In genomic region chr17:63516910-63517824, GRCh38 we compare ENCODE assay signal across 10 cellular contexts. TPM values are rescaled to one million over a fixed set of nuclear protein-coding genes. Genes with fewer than 3 reads are reported as not detected.
A peak's percentile ranks its signal among the peaks of the same experiment; 100 is the strongest.
DNase-seq lines count a peak whose midpoint lies in the region; ATAC-seq and TF ChIP-seq lines count a peak whose summit lies in the region.
"Had no signal": no experiment of that assay in that cellular context is flagged by ENCODE, and none has a peak within 500 bp of the region (broad histone marks: within the 10 kb centered on the region; RNA-seq: fewer than 3 reads in every experiment).

No MANE protein-coding gene starts in this region.

- H3K4me3 ChIP-seq in mesodermal cell (ENCODE audit: extremely low read depth, insufficient read depth, low read length, poor library complexity, severe bottlenecking) (no peak overlapping the region), vagina (no peak overlapping the region)

- H3K4me3 Mint-ChIP-seq in activated T-cell treated with anti-CD3 and anti-CD28 coated beads, Interleukin-2, amount 50 U/mL, for 72 hours, result peak overlapping the region in 1 of 2 donors; percentile 41
- H3K4me3 Mint-ChIP-seq in activated T-helper 2 cell treated with anti-CD3 and anti-CD28 coated beads, Interferon-gamma antibody, Interleukin-2, Interleukin-4, amounts not matched to agents 10 μg/mL and 5 μg/mL and 100 μg/mL, durations not matched to agents 14 hours and 24 hours and 36 hours (ENCODE audit: low read depth), result no peak overlapping the region
- H3K4me3 Mint-ChIP-seq: neural crest cell had no signal

- H3K27me3 Mint-ChIP-seq in activated T-cell treated with anti-CD3 and anti-CD28 coated beads, Interleukin-2, amount 50 U/mL, for 72 hours (ENCODE audit: low read depth), result peaks cover 21% of the 10 kb centered on the region
- peaks cover 16% of the 10 kb centered on the region for H3K27me3 Mint-ChIP-seq in activated T-helper 2 cell treated with anti-CD3 and anti-CD28 coated beads, Interferon-gamma antibody, Interleukin-2, Interleukin-4, amounts not matched to agents 10 μg/mL and 5 μg/mL and 100 μg/mL, durations not matched to agents 14 hours and 24 hours and 36 hours (ENCODE audit: low read depth)

- peak; percentile 71 for DNase-seq in Caki2 (ENCODE audit: low read depth)
- peak; percentile 68 for DNase-seq in HCEC 1CT
- DNase-seq in activated T-cell treated with anti-CD3 and anti-CD28 coated beads, Interleukin-2, amount 50 U/mL, for 72 hours, result peak; percentile 70
- no peak for DNase-seq in vagina (ENCODE audit: extremely low spot score in 2 of 2)
- DNase-seq in activated T-helper 2 cell treated with anti-CD3 and anti-CD28 coated beads, Interferon-gamma antibody, Interleukin-2, Interleukin-4, amounts not matched to agents 10 μg/mL and 5 μg/mL and 100 μg/mL, durations not matched to agents 14 hours and 24 hours and 36 hours (ENCODE audit: low spot score), result no peak
- no peak for DNase-seq in NCI-H146 treated with DMSO at 0.1 percent for 48 hours (lab: John Stamatoyannopoulos, UW; ENCODE audit: unreplicated experiment)

- H3K36me3 Mint-ChIP-seq in activated T-cell treated with anti-CD3 and anti-CD28 coated beads, Interleukin-2, amount 50 U/mL, for 72 hours (ENCODE audit: insufficient read depth in 2 of 2), result no peaks in the 10 kb centered on the region
- no peaks in the 10 kb centered on the region for H3K36me3 Mint-ChIP-seq in activated T-helper 2 cell treated with anti-CD3 and anti-CD28 coated beads, Interferon-gamma antibody, Interleukin-2, Interleukin-4, amounts not matched to agents 10 μg/mL and 5 μg/mL and 100 μg/mL, durations not matched to agents 14 hours and 24 hours and 36 hours (ENCODE audit: low read depth)

- no peak for TF ChIP-seq POLR2A in vagina (IDR thresholded peaks at IDR 0.05)

- no peaks in the 10 kb centered on the region for H3K27me3 ChIP-seq in vagina

- WGBS in mesodermal cell (ENCODE audit: insufficient coverage in 2 of 2), 2 experiments, result 84 to 89% methylated on average over 5 to 6 of the region's 6 CpGs

- H3K4me1 ChIP-seq in mesodermal cell (ENCODE audit: control insufficient read depth, insufficient read depth, low read length, poor library complexity, severe bottlenecking), result peaks cover 9% of the 10 kb centered on the region
- H3K4me1 ChIP-seq in vagina, result no peaks in the 10 kb centered on the region

- H3K4me1 Mint-ChIP-seq in activated T-cell treated with anti-CD3 and anti-CD28 coated beads, Interleukin-2, amount 50 U/mL, for 72 hours (ENCODE audit: low read depth), result peaks cover 24% of the 10 kb centered on the region
- H3K4me1 Mint-ChIP-seq in activated T-helper 2 cell treated with anti-CD3 and anti-CD28 coated beads, Interferon-gamma antibody, Interleukin-2, Interleukin-4, amounts not matched to agents 10 μg/mL and 5 μg/mL and 100 μg/mL, durations not matched to agents 14 hours and 24 hours and 36 hours (ENCODE audit: low read depth), result peaks cover 8% of the 10 kb centered on the region
- H3K4me1 Mint-ChIP-seq: neural crest cell had no signal

- peak overlapping the region; percentile 64 for H3K27ac Mint-ChIP-seq in activated T-cell treated with anti-CD3 and anti-CD28 coated beads, Interleukin-2, amount 50 U/mL, for 72 hours
- no peak overlapping the region for H3K27ac Mint-ChIP-seq in activated T-helper 2 cell treated with anti-CD3 and anti-CD28 coated beads, Interferon-gamma antibody, Interleukin-2, Interleukin-4, amounts not matched to agents 10 μg/mL and 5 μg/mL and 100 μg/mL, durations not matched to agents 14 hours and 24 hours and 36 hours

- in situ Hi-C loops in Caki2 (cut with HindIII; ENCODE audit: low pct_unique_long_range_greater_than_20kb, low sequenced_read_pairs), result no loop called here

- TF ChIP-seq CTCF in vagina (IDR thresholded peaks at IDR 0.05), result no peak

- no peaks in the 10 kb centered on the region for H3K9me3 Mint-ChIP-seq in activated T-cell treated with anti-CD3 and anti-CD28 coated beads, Interleukin-2, amount 50 U/mL, for 72 hours
- no peaks in the 10 kb centered on the region for H3K9me3 Mint-ChIP-seq in activated T-helper 2 cell treated with anti-CD3 and anti-CD28 coated beads, Interferon-gamma antibody, Interleukin-2, Interleukin-4, amounts not matched to agents 10 μg/mL and 5 μg/mL and 100 μg/mL, durations not matched to agents 14 hours and 24 hours and 36 hours
- H3K9me3 Mint-ChIP-seq: neural crest cell had no signal

- H3K36me3 ChIP-seq in mesodermal cell (ENCODE audit: control insufficient read depth, insufficient read depth, low read length), result no peaks in the 10 kb centered on the region
- H3K36me3 ChIP-seq in vagina, result no peaks in the 10 kb centered on the region

- ATAC-seq in activated T-cell treated with anti-CD3 and anti-CD28 coated beads, Interleukin-2, amount 50 U/mL, for 72 hours (replicated peaks in 1 of 2), result peak; percentile 93 to 94
- no peak for ATAC-seq in GM18519 (IDR thresholded peaks at IDR 0.05; ENCODE audit: low FRiP score, unreplicated experiment)

- H3K27ac ChIP-seq in mesodermal cell (ENCODE audit: low read depth, low read length, severe bottlenecking), result peak overlapping the region; percentile 10
- no peak overlapping the region for H3K27ac ChIP-seq in vagina

- no peaks in the 10 kb centered on the region for H3K9me3 ChIP-seq in mesodermal cell (ENCODE audit: control insufficient read depth, low read length)
- H3K9me3 ChIP-seq in vagina, result no peaks in the 10 kb centered on the region

- intact Hi-C loops in vagina (cut with DNase I), result no loop called here
- intact Hi-C loops in activated T-helper 2 cell treated with anti-CD3 and anti-CD28 coated beads, Interferon-gamma antibody, Interleukin-2, Interleukin-4, amounts not matched to agents 10 μg/mL and 5 μg/mL and 100 μg/mL, durations not matched to agents 14 hours and 24 hours and 36 hours (cut with micrococcal nuclease), result no loop called here

RNA-seq across cellular contexts. Expression of gene KCNH6, which starts 6.0 kb away (rescaled TPM):
- 0.09 TPM in 1 of 2 replicates, not detected in the other for total RNA-seq in Caki2 (2014; rRNA removed; shearing (Covaris generic); ENCODE audit: low replicate concordance)
- not detected for total RNA-seq in activated T-cell treated with anti-CD3 and anti-CD28 coated beads, Interleukin-2, amount 50 U/mL, for 72 hours
- 0.77 TPM for polyA plus RNA-seq in mesodermal cell (2013, experiment 1 of 2)
- 0.46 TPM for polyA plus RNA-seq in mesodermal cell (2013, experiment 2 of 2)
- total RNA-seq in vagina, result not detected
- total RNA-seq in activated T-helper 2 cell treated with anti-CD3 and anti-CD28 coated beads, Interferon-gamma antibody, Interleukin-2, Interleukin-4, amounts not matched to agents 10 μg/mL and 5 μg/mL and 100 μg/mL, durations not matched to agents 14 hours and 24 hours and 36 hours, result not detected in 2 replicates
- total RNA-seq: activated CD8-positive, alpha-beta memory T cell treated with anti-CD3 and anti-CD28 coated beads for 36 hours had no signal

RNA-seq across cellular contexts. Expression of gene DCAF7, which starts 33.1 kb away (rescaled TPM):
- 9.8 and 14.8 TPM in 2 replicates for total RNA-seq in Caki2 (2014; rRNA removed; shearing (Covaris generic); ENCODE audit: low replicate concordance)
- total RNA-seq in activated T-cell treated with anti-CD3 and anti-CD28 coated beads, Interleukin-2, amount 50 U/mL, for 72 hours, result 100 to 1,000 TPM; 124 to 126 TPM
- 77.3 TPM for polyA plus RNA-seq in mesodermal cell (2013, experiment 1 of 2)
- 69.2 TPM for polyA plus RNA-seq in mesodermal cell (2013, experiment 2 of 2)
- total RNA-seq in vagina, result 34.1 TPM
- total RNA-seq in activated T-helper 2 cell treated with anti-CD3 and anti-CD28 coated beads, Interferon-gamma antibody, Interleukin-2, Interleukin-4, amounts not matched to agents 10 μg/mL and 5 μg/mL and 100 μg/mL, durations not matched to agents 14 hours and 24 hours and 36 hours, result 118 and 119 TPM in 2 replicates

RNA-seq across cellular contexts. Expression of gene ACE, which starts 40.3 kb away (rescaled TPM):
- total RNA-seq in Caki2 (2014; rRNA removed; shearing (Covaris generic); ENCODE audit: low replicate concordance), result not detected in 2 replicates
- total RNA-seq in activated T-cell treated with anti-CD3 and anti-CD28 coated beads, Interleukin-2, amount 50 U/mL, for 72 hours, result 1 to 10 TPM in 1 of 2 donors, under 1 TPM in 1; 0.58 to 2.5 TPM
- 12.6 TPM for polyA plus RNA-seq in mesodermal cell (2013, experiment 1 of 2)
- 9.2 TPM for polyA plus RNA-seq in mesodermal cell (2013, experiment 2 of 2)
- 9.6 TPM for total RNA-seq in vagina
- total RNA-seq in activated T-helper 2 cell treated with anti-CD3 and anti-CD28 coated beads, Interferon-gamma antibody, Interleukin-2, Interleukin-4, amounts not matched to agents 10 μg/mL and 5 μg/mL and 100 μg/mL, durations not matched to agents 14 hours and 24 hours and 36 hours, result not detected in 2 replicates

Comparison
In these comparisons a context has a peak if more than half of its experiments do, and no peak if none do; other contexts are left out.
1. DNase-seq: peak in Caki2 (single experiment), HCEC 1CT (single experiment) and activated T-cell treated with anti-CD3 and anti-CD28 coated beads, Interleukin-2, amount 50 U/mL, for 72 hours (2 of 2); none in vagina (0 of 2), activated T-helper 2 cell treated with anti-CD3 and anti-CD28 coated beads, Interferon-gamma antibody, Interleukin-2, Interleukin-4, amounts not matched to agents 10 μg/mL and 5 μg/mL and 100 μg/mL, durations not matched to agents 14 hours and 24 hours and 36 hours (single experiment) and NCI-H146 treated with DMSO at 0.1 percent for 48 hours (single experiment).